8 cellular contexts compared by ENCODE assay signal in genomic region chr5:141320225-141321169, GRCh38. TPM values are rescaled to one million over a fixed set of nuclear protein-coding genes. Genes with fewer than 3 reads are reported as not detected.
DNase-seq lines count a peak whose midpoint lies in the region; ATAC-seq and TF ChIP-seq lines count a peak whose summit lies in the region.

Gene TAF7, minus strand, starts transcription at chr5:141320784. Its CDS starts 740 bp downstream, at chr5:141320044.

- no peaks in the 10 kb centered on the region for H3K4me1 ChIP-seq in mucosa of descending colon (ENCODE audit: low read depth)

- intact Hi-C loops in mucosa of descending colon (cut with DNase I, micrococcal nuclease), result loop anchor here in 1 of 2 donors (10.0 kb wide), 1 partner anchor 244 kb away; no protein-coding TSS in a partner anchor

- peaks cover 14 to 24% (median 21%) of the 10 kb centered on the region in 3 donors for H3K4me1 Mint-ChIP-seq in IgD-negative memory B cell

- DNase-seq in DMS153 treated with DMSO at 0.1 percent for 48 hours (lab: John Stamatoyannopoulos, UW; ENCODE audit: unreplicated experiment) (peak; percentile 29), OCI-M1 (lab: John Stamatoyannopoulos, UW) (peak; percentile 96), activated T-cell treated with anti-CD3 and anti-CD28 coated beads for 24 hours (ENCODE audit: low read depth) (peak; percentile 89), epithelial cell of prostate (ENCODE audit: low read depth, low spot score) (peak; percentile 61), mucosa of descending colon (peak; percentile 93 to 95 (median 95))
- DNase-seq in stimulated activated CD8-positive, alpha-beta memory T cell treated with anti-CD3 and anti-CD28 coated beads, Interleukin-4, amount 100 ng/mL, for 24 hours (ENCODE audit: low read depth), result peak; percentile 87

- no peaks in the 10 kb centered on the region for H3K27me3 Mint-ChIP-seq in IgD-negative memory B cell

- H3K4me3 ChIP-seq in mucosa of descending colon, result peak within 1 kb of the TSS; percentile 90

- H3K4me3 Mint-ChIP-seq in IgD-negative memory B cell, result peak within 1 kb of the TSS; percentile 89 to 97 (median 96)

- H3K9me3 Mint-ChIP-seq in IgD-negative memory B cell, result peaks cover 4 to 38% (median 26%) of the 10 kb centered on the region in 3 donors

- peak; percentile 81 for TF ChIP-seq CTCF in mucosa of descending colon (IDR thresholded peaks at IDR 0.05)

- H3K27ac Mint-ChIP-seq in IgD-negative memory B cell, result peak within 1 kb of the TSS; percentile 91 to 100 (median 97)

- peaks cover 60% of the 10 kb centered on the region for H3K9me3 ChIP-seq in mucosa of descending colon

- peak; percentile 98 for ATAC-seq in GM21528 (IDR thresholded peaks at IDR 0.05; ENCODE audit: low FRiP score, unreplicated experiment)
- ATAC-seq in mucosa of descending colon, result peak; percentile 100

- H3K36me3 Mint-ChIP-seq in IgD-negative memory B cell, result peaks cover 28% of the 10 kb centered on the region

- peak within 1 kb of the TSS; percentile 95 for H3K27ac ChIP-seq in epithelial cell of prostate

- no peaks in the 10 kb centered on the region for H3K36me3 ChIP-seq in mucosa of descending colon (ENCODE audit: low read depth)

RNA-seq across cellular contexts. Expression of gene TAF7, which starts in this region (rescaled TPM):
- polyA plus RNA-seq in IgD-negative memory B cell, result 216 TPM
- total RNA-seq in mucosa of descending colon, result 10 to 100 TPM; 52.6 to 70.4 (median 56.9) TPM

Comparison
In these comparisons a context has a peak if more than half of its experiments do, and no peak if none do; other contexts are left out.
1. Peak in every context shown above with its lines: DNase-seq, ATAC-seq, H3K4me3 ChIP-seq and H3K27ac ChIP-seq.
2. DNase-seq: peak in every context shown above with its lines; median percentile 96 in OCI-M1; 95 in mucosa of descending colon; 89 in activated T-cell treated with anti-CD3 and anti-CD28 coated beads for 24 hours; 87 in stimulated activated CD8-positive, alpha-beta memory T cell treated with anti-CD3 and anti-CD28 coated beads, Interleukin-4, amount 100 ng/mL, for 24 hours; 61 in epithelial cell of prostate; 29 in DMS153 treated with DMSO at 0.1 percent for 48 hours.